In the genomic region with DNA sequence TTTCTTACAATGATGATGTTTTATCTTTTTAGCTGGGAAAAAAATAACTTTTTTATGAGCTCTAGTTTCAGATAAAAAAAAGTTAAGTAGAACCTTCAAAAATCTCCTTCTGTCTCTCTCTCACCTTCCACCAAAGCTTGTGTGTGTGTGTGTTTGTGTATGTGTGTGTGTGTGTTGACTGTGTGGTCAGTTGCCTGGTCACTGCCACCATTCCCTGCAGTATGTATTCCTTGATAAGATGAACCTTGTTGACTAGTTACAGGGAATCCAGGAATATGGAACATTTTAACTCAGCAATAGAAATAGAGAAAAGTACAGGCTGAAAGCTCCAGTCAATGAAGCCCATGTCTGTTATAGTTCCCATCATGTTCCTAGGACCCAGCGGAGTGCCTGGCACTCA, we compare ENCODE assay signal across 33 cellular contexts.
"Had no signal": no experiment of that assay in that cellular context is flagged by ENCODE, and none has a peak within 500 bp of the region (broad histone marks: within the 10 kb centered on the region; RNA-seq: fewer than 3 reads in every experiment).

No MANE protein-coding gene starts in this region.

- ATAC-seq: activated CD4-positive, alpha-beta T cell treated with anti-CD3 and anti-CD28 coated beads for 36 hours; activated CD4-positive, CD25-positive, alpha-beta regulatory T cell treated with anti-CD3 and anti-CD28 coated beads, Interleukin-2, amount 50 U/mL, for 24 hours; activated CD8-positive, alpha-beta memory T cell treated with anti-CD3 and anti-CD28 coated beads, Interleukin-2, amount 10 ng/mL, durations not matched to agents 7 days and 5 days; activated CD8-positive, alpha-beta T cell treated with anti-CD3 and anti-CD28 coated beads, Interleukin-2, amount 10 ng/mL, durations not matched to agents 7 days and 5 days; activated naive CD8-positive, alpha-beta T cell treated with anti-CD3 and anti-CD28 coated beads, Interleukin-2, amount 50 U/mL, for 24 hours; T-cell; T-helper 17 cell; WTC11 had no signal

- H3K4me1 ChIP-seq: ascending aorta had no signal

- H3K4me3 ChIP-seq: ascending aorta, cardiac muscle cell had no signal

- H3K9me3 ChIP-seq: ascending aorta had no signal

- H3K27me3 ChIP-seq: ascending aorta, cardiac muscle cell had no signal

- H3K36me3 ChIP-seq: ascending aorta, WERI-Rb-1 had no signal

- FAIRE-seq: bronchial epithelial cell, TTC549 had no signal

- H3K27ac ChIP-seq: ascending aorta, cardiac muscle cell, WERI-Rb-1 had no signal

- DNase-seq: activated CD4-positive, alpha-beta memory T cell treated with anti-CD3 and anti-CD28 coated beads, Interleukin-2, amount 10 ng/mL, durations not matched to agents 7 days and 5 days; activated CD4-positive, alpha-beta T cell treated with anti-CD3 and anti-CD28 coated beads for 1 hour; activated CD4-positive, alpha-beta T cell treated with anti-CD3 and anti-CD28 coated beads for 36 hours; activated CD4-positive, alpha-beta T cell treated with anti-CD3 and anti-CD28 coated beads for 48 hours; activated CD4-positive, alpha-beta T cell treated with anti-CD3 and anti-CD28 coated beads, Interleukin-2, amount 10 ng/mL, durations not matched to agents 7 days and 5 days; activated CD4-positive, alpha-beta T cell treated with anti-CD3 and anti-CD28 coated beads, Interleukin-2, amount 50 U/mL, for 48 hours; activated CD4-positive, CD25-positive, alpha-beta regulatory T cell; activated CD8-positive, alpha-beta memory T cell treated with anti-CD3 and anti-CD28 coated beads for 24 hours; activated CD8-positive, alpha-beta memory T cell treated with anti-CD3 and anti-CD28 coated beads, Interleukin-2, amount 10 ng/mL, durations not matched to agents 7 days and 5 days; activated CD8-positive, alpha-beta memory T cell treated with anti-CD3 and anti-CD28 coated beads, Interleukin-2, amount 50 U/mL, for 48 hours; activated CD8-positive, alpha-beta T cell treated with anti-CD3 and anti-CD28 coated beads, Interleukin-2, amount 10 ng/mL, durations not matched to agents 7 days and 5 days; activated effector memory CD4-positive, alpha-beta T cell treated with Interleukin-2 at 50 U/mL for 16 hours; activated gamma-delta T cell; activated naive CD4-positive, alpha-beta T cell treated with anti-CD3 and anti-CD28 coated beads, Interleukin-2, amount 10 ng/mL, durations not matched to agents 7 days and 5 days; activated naive CD4-positive, alpha-beta T cell treated with Interleukin-2 at 50 U/mL for 16 hours; activated naive CD8-positive, alpha-beta T cell treated with anti-CD3 and anti-CD28 coated beads, Interleukin-2, amount 10 ng/mL, durations not matched to agents 7 days and 5 days; activated naive CD8-positive, alpha-beta T cell treated with anti-CD3 and anti-CD28 coated beads, Interleukin-2, amount 50 U/mL, for 24 hours; activated T-cell treated with anti-CD3 and anti-CD28 coated beads, Interleukin-2, amount 50 U/mL, for 24 hours; activated T-cell treated with anti-CD3 and anti-CD28 coated beads, Interleukin-2, amount 50 U/mL, for 48 hours; amygdala; anterior cingulate cortex; caudate nucleus; cerebellar nuclear complex; T-cell; T-helper 17 cell; T-helper 9 cell; WERI-Rb-1 had no signal
